ENCODE assay signal across 8 cellular contexts in the genomic region with DNA sequence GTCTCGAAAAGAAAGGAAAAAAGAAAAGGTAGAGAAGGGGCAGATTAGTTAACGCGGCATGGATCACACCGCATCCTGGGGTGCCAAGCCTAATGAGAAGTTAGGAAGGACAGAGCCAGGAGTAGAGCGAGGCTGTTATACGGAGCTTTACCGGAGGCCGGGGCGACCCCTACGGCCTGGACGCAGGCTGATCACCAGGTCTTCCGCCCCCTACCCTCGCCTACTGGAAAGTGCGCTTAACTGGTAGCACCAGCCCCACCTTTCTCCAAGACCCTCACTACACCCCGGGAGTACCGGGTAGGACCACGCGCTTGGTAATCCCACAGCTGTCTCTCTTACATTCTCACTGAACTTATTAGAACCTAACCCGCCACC. TPM values are rescaled to one million over a fixed set of nuclear protein-coding genes. Genes with fewer than 3 reads are reported as not detected.
A peak's percentile ranks its signal among the peaks of the same experiment; 100 is the strongest.
DNase-seq lines count a peak whose midpoint lies in the region; ATAC-seq, FAIRE-seq and TF ChIP-seq lines count a peak whose summit lies in the region.

No MANE protein-coding gene starts in this region.

- peak overlapping the region; percentile 98 for H3K27ac Mint-ChIP-seq in progenitor cell of endocrine pancreas

- no peak for TF ChIP-seq CTCF in VCaP (conservative IDR thresholded peaks at IDR 0.05)
- TF ChIP-seq CTCF in progenitor cell of endocrine pancreas (IDR thresholded peaks at IDR 0.05; ENCODE audit: unreplicated experiment): no peak

- H3K9me3 Mint-ChIP-seq in progenitor cell of endocrine pancreas (ENCODE audit: low read depth): peaks cover 19% of the 10 kb centered on the region

- H3K4me1 Mint-ChIP-seq in progenitor cell of endocrine pancreas (ENCODE audit: low read depth): peaks cover 20% of the 10 kb centered on the region

- FAIRE-seq in RCC 7860 (lab: Jason Lieb, UNC): no peak

- H3K27me3 Mint-ChIP-seq in progenitor cell of endocrine pancreas: no peaks in the 10 kb centered on the region

- peak overlapping the region; percentile 95 for H3K27ac ChIP-seq in VCaP

- H3K4me3 Mint-ChIP-seq in progenitor cell of endocrine pancreas (ENCODE audit: low read depth): peak overlapping the region; percentile 96

- peak; percentile 1 for ATAC-seq in HG02759 (IDR thresholded peaks at IDR 0.05; ENCODE audit: unreplicated experiment)

- peak; percentile 19 for DNase-seq in DMS153 treated with DMSO at 0.1 percent for 48 hours (lab: John Stamatoyannopoulos, UW; ENCODE audit: unreplicated experiment)
- DNase-seq in DMS153 (lab: John Stamatoyannopoulos, UW): no peak
- DNase-seq in glomerular visceral epithelial cell (ENCODE audit: extremely low spot score): peak; percentile 36
- DNase-seq in progenitor cell of endocrine pancreas (ENCODE audit: low spot score, unreplicated experiment): peak; percentile 60
- no peak for DNase-seq in NCI-H2029 (lab: John Stamatoyannopoulos, UW)
- no peak for DNase-seq in RCC 7860 (ENCODE audit: low spot score)

- H3K36me3 Mint-ChIP-seq in progenitor cell of endocrine pancreas (ENCODE audit: insufficient read depth): peaks cover 29% of the 10 kb centered on the region

RNA-seq across cellular contexts. Expression of a gene that starts 33.8 kb away (rescaled TPM):
- total RNA-seq in progenitor cell of endocrine pancreas: 112 and 117 TPM in 2 replicates

RNA-seq across cellular contexts. Expression of a gene that starts 34.0 kb away (rescaled TPM):
- 2.7 and 3.5 TPM in 2 replicates for total RNA-seq in progenitor cell of endocrine pancreas

RNA-seq across cellular contexts. Expression of a gene that starts 44.5 kb away (rescaled TPM):
- total RNA-seq in progenitor cell of endocrine pancreas: not detected in 2 replicates

Comparison
In these comparisons a context has a peak if more than half of its experiments do, and no peak if none do; other contexts are left out.
1. DNase-seq: peak in DMS153 treated with DMSO at 0.1 percent for 48 hours (single experiment), glomerular visceral epithelial cell (single experiment) and progenitor cell of endocrine pancreas (single experiment); none in DMS153 (single experiment), NCI-H2029 (single experiment) and RCC 7860 (single experiment).